ENCODE assay signal across 9 cellular contexts in the genomic region with DNA sequence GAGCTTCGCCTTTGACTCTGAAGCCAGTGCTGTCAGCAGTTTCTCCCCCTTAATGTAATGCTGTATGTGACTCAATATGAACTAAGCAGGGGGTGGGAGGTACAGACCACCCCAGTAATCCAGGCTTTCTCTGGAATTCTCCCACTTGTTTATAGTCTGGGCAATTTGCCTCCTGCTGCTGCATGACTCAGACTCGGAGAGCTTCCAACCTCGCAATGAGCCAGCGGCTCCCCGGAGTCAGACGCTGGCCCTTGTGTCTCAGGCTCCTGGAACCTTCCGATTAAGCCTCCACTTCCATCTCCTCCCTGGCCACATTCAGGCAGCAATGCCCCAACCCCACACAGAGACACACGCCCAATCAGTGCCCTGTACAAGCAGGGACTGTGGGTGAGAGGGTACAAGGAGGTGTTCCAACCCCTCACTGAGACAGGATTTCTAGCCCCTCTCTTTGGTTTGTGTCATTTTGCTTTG.
DNase-seq lines count a peak whose midpoint lies in the region; ATAC-seq and TF ChIP-seq lines count a peak whose summit lies in the region.
"Had no signal": no experiment of that assay in that cellular context is flagged by ENCODE, and none has a peak within 500 bp of the region (broad histone marks: within the 10 kb centered on the region; RNA-seq: fewer than 3 reads in every experiment).

No MANE protein-coding gene starts in this region.

- no peaks in the 10 kb centered on the region for H3K27me3 Mint-ChIP-seq in WTC11 (ENCODE audit: low read depth)
- peaks cover 32% of the 10 kb centered on the region for H3K27me3 Mint-ChIP-seq in activated T-helper 17 cell treated with anti-CD3 and anti-CD28 coated beads, Interleukin-2, amount 50 U/mL, for 72 hours

- H3K9me3 Mint-ChIP-seq in WTC11, result peaks cover 23% of the 10 kb centered on the region
- peaks cover 5% of the 10 kb centered on the region for H3K9me3 Mint-ChIP-seq in activated T-helper 17 cell treated with anti-CD3 and anti-CD28 coated beads, Interleukin-2, amount 50 U/mL, for 72 hours
- H3K9me3 Mint-ChIP-seq: dendritic cell treated with granulocyte-macrophage colony-stimulating factor and Interleukin-4, amounts not matched to agents 40 ng/mL and 50 ng/mL, for 4 days had no signal

- TF ChIP-seq CTCF in WTC11 (IDR thresholded peaks at IDR 0.05) (no peak), retinal pigment epithelial cell (conservative IDR thresholded peaks at IDR 0.05; ENCODE audit: low read depth, low read length) (no peak)

- CTCF ChIA-PET in WTC11 (lab: Charles Lee), result interaction anchor here (0.6 to 1.1 kb wide), 4 partner anchors 13 to 238 kb away, joined by 3 to 4 read pairs (median 4); no protein-coding TSS in a partner anchor

- ATAC-seq in WTC11, result peak; percentile 52
- ATAC-seq in left cardiac atrium, result peak; percentile 90 to 94
- no peak for ATAC-seq in activated T-helper 17 cell treated with anti-CD3 and anti-CD28 coated beads, Interleukin-2, amount 50 U/mL, for 72 hours (replicated peaks)
- ATAC-seq in HG02870 (IDR thresholded peaks at IDR 0.05; ENCODE audit: unreplicated experiment), result no peak
- ATAC-seq in HG03469 (IDR thresholded peaks at IDR 0.05; ENCODE audit: unreplicated experiment), result no peak

- no peak overlapping the region for H3K4me3 Mint-ChIP-seq in WTC11
- no peak overlapping the region for H3K4me3 Mint-ChIP-seq in activated T-helper 17 cell treated with anti-CD3 and anti-CD28 coated beads, Interleukin-2, amount 50 U/mL, for 72 hours
- H3K4me3 Mint-ChIP-seq: dendritic cell treated with granulocyte-macrophage colony-stimulating factor and Interleukin-4, amounts not matched to agents 40 ng/mL and 50 ng/mL, for 4 days had no signal

- peak overlapping the region; percentile 73 for H3K27ac Mint-ChIP-seq in WTC11
- no peak overlapping the region for H3K27ac Mint-ChIP-seq in activated T-helper 17 cell treated with anti-CD3 and anti-CD28 coated beads, Interleukin-2, amount 50 U/mL, for 72 hours
- H3K27ac Mint-ChIP-seq: dendritic cell treated with granulocyte-macrophage colony-stimulating factor and Interleukin-4, amounts not matched to agents 40 ng/mL and 50 ng/mL, for 4 days had no signal

- peaks cover 12% of the 10 kb centered on the region for H3K36me3 Mint-ChIP-seq in WTC11
- H3K36me3 Mint-ChIP-seq in activated T-helper 17 cell treated with anti-CD3 and anti-CD28 coated beads, Interleukin-2, amount 50 U/mL, for 72 hours (ENCODE audit: low read depth), result no peaks in the 10 kb centered on the region

- intact Hi-C loops in left cardiac atrium (cut with DNase I), result no loop called here

- DNase-seq in GOT3 (lab: John Stamatoyannopoulos, UW) (peak; percentile 43), WTC11 (ENCODE audit: low spot score) (no peak), left cardiac atrium (peak; percentile 71), retinal pigment epithelial cell (ENCODE audit: low read depth) (peak; percentile 100), activated T-cell treated with anti-CD3 and anti-CD28 coated beads for 4 hours (no peak)

- POLR2A ChIA-PET in WTC11 (lab: Charles Lee), result no interaction called here

- H3K4me3 ChIP-seq in retinal pigment epithelial cell (ENCODE audit: low read length), result no peak overlapping the region

- H3K4me1 Mint-ChIP-seq in WTC11, result peaks cover 76% of the 10 kb centered on the region
- no peaks in the 10 kb centered on the region for H3K4me1 Mint-ChIP-seq in activated T-helper 17 cell treated with anti-CD3 and anti-CD28 coated beads, Interleukin-2, amount 50 U/mL, for 72 hours

TF ChIP-seq in WTC11, 78 proteins besides CTCF, POLR2A, EP300 and RAD21 (continues in another document):
- TF ChIP-seq FOXP1 (CRISPR knock-in tag; IDR thresholded peaks at IDR 0.05; ENCODE audit: borderline replicate concordance) (no peak), SMAD3 (CRISPR knock-in tag; IDR thresholded peaks at IDR 0.05; ENCODE audit: borderline replicate concordance) (no peak), TCF7 (CRISPR knock-in tag; IDR thresholded peaks at IDR 0.05; ENCODE audit: low read depth) (no peak), ZNF317 (CRISPR knock-in tag; IDR thresholded peaks at IDR 0.05; ENCODE audit: borderline replicate concordance, low read depth) (no peak), ELF4 (CRISPR knock-in tag; IDR thresholded peaks at IDR 0.05; ENCODE audit: low read depth) (no peak), FOXJ3 (CRISPR knock-in tag; IDR thresholded peaks at IDR 0.05; ENCODE audit: borderline replicate concordance) (no peak)
- TF ChIP-seq, protein P1, sequence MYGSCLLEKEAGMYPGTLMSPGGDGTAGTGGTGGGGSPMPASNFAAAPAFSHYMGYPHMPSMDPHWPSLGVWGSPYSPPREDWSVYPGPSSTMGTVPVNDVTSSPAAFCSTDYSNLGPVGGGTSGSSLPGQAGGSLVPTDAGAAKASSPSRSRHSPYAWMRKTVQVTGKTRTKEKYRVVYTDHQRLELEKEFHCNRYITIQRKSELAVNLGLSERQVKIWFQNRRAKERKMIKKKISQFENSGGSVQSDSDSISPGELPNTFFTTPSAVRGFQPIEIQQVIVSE (CRISPR knock-in tag; IDR thresholded peaks at IDR 0.05; ENCODE audit: borderline replicate concordance), result no peak
- TF ChIP-seq, protein P2, sequence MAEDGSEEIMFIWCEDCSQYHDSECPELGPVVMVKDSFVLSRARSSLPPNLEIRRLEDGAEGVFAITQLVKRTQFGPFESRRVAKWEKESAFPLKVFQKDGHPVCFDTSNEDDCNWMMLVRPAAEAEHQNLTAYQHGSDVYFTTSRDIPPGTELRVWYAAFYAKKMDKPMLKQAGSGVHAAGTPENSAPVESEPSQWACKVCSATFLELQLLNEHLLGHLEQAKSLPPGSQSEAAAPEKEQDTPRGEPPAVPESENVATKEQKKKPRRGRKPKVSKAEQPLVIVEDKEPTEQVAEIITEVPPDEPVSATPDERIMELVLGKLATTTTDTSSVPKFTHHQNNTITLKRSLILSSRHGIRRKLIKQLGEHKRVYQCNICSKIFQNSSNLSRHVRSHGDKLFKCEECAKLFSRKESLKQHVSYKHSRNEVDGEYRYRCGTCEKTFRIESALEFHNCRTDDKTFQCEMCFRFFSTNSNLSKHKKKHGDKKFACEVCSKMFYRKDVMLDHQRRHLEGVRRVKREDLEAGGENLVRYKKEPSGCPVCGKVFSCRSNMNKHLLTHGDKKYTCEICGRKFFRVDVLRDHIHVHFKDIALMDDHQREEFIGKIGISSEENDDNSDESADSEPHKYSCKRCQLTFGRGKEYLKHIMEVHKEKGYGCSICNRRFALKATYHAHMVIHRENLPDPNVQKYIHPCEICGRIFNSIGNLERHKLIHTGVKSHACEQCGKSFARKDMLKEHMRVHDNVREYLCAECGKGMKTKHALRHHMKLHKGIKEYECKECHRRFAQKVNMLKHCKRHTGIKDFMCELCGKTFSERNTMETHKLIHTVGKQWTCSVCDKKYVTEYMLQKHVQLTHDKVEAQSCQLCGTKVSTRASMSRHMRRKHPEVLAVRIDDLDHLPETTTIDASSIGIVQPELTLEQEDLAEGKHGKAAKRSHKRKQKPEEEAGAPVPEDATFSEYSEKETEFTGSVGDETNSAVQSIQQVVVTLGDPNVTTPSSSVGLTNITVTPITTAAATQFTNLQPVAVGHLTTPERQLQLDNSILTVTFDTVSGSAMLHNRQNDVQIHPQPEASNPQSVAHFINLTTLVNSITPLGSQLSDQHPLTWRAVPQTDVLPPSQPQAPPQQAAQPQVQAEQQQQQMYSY (CRISPR knock-in tag; IDR thresholded peaks at IDR 0.05), result no peak
- TF ChIP-seq, protein P3, sequence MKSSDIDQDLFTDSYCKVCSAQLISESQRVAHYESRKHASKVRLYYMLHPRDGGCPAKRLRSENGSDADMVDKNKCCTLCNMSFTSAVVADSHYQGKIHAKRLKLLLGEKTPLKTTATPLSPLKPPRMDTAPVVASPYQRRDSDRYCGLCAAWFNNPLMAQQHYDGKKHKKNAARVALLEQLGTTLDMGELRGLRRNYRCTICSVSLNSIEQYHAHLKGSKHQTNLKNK (CRISPR knock-in tag; IDR thresholded peaks at IDR 0.05), result no peak
- TF ChIP-seq, protein P4, sequence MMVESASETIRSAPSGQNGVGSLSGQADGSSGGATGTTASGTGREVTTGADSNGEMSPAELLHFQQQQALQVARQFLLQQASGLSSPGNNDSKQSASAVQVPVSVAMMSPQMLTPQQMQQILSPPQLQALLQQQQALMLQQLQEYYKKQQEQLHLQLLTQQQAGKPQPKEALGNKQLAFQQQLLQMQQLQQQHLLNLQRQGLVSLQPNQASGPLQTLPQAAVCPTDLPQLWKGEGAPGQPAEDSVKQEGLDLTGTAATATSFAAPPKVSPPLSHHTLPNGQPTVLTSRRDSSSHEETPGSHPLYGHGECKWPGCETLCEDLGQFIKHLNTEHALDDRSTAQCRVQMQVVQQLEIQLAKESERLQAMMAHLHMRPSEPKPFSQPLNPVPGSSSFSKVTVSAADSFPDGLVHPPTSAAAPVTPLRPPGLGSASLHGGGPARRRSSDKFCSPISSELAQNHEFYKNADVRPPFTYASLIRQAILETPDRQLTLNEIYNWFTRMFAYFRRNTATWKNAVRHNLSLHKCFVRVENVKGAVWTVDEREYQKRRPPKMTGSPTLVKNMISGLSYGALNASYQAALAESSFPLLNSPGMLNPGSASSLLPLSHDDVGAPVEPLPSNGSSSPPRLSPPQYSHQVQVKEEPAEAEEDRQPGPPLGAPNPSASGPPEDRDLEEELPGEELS (CRISPR knock-in tag; IDR thresholded peaks at IDR 0.05), result 0 out of 2 replicates have a peak, but pooled peaks have one; percentile 50
- TF ChIP-seq, protein P5, sequence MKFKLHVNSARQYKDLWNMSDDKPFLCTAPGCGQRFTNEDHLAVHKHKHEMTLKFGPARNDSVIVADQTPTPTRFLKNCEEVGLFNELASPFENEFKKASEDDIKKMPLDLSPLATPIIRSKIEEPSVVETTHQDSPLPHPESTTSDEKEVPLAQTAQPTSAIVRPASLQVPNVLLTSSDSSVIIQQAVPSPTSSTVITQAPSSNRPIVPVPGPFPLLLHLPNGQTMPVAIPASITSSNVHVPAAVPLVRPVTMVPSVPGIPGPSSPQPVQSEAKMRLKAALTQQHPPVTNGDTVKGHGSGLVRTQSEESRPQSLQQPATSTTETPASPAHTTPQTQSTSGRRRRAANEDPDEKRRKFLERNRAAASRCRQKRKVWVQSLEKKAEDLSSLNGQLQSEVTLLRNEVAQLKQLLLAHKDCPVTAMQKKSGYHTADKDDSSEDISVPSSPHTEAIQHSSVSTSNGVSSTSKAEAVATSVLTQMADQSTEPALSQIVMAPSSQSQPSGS (CRISPR knock-in tag; IDR thresholded peaks at IDR 0.05; ENCODE audit: borderline replicate concordance, low read depth), result no peak

Comparison
In these comparisons a context has a peak if more than half of its experiments do, and no peak if none do; other contexts are left out.
1. DNase-seq: peak in GOT3 (single experiment), left cardiac atrium (single experiment) and retinal pigment epithelial cell (single experiment); none in WTC11 (single experiment) and activated T-cell treated with anti-CD3 and anti-CD28 coated beads for 4 hours (single experiment).
2. ATAC-seq: peak in WTC11 (single experiment) and left cardiac atrium (2 of 2); none in activated T-helper 17 cell treated with anti-CD3 and anti-CD28 coated beads, Interleukin-2, amount 50 U/mL, for 72 hours (single experiment), HG02870 (single experiment) and HG03469 (single experiment).